23 cellular contexts compared by ENCODE assay signal in genomic region chr6:72535124-72535523, GRCh38.
"Had no signal": no experiment of that assay in that cellular context is flagged by ENCODE, and none has a peak within 500 bp of the region (broad histone marks: within the 10 kb centered on the region; RNA-seq: fewer than 3 reads in every experiment).

No MANE protein-coding gene starts in this region.

- H3K4me3 ChIP-seq: K562 had no signal

- H3K4me3 Mint-ChIP-seq: IgD-negative memory B cell, T-cell had no signal

- H3K9ac ChIP-seq: KMS-11, SK-N-SH had no signal

- H3K9me2 ChIP-seq: SK-N-SH had no signal

- H3K4me2 ChIP-seq: KMS-11, SK-N-SH had no signal

- ATAC-seq: Panc1, T-cell had no signal

- H3K36me3 Mint-ChIP-seq: IgD-negative memory B cell, T-cell had no signal

- H3K4me1 Mint-ChIP-seq: IgD-negative memory B cell, T-cell had no signal

- H3K27ac Mint-ChIP-seq: IgD-negative memory B cell, T-cell had no signal

- DNase-seq: Kasumi-1, MM.1S, NCI-H1092 treated with DMSO at 0.1 percent for 48 hours, NCI-H1436, NCI-H187, NCI-H2029, NCI-H2081 treated with DMSO at 0.1 percent for 48 hours, NCI-H2171 treated with DMSO at 0.1 percent for 48 hours, NCI-H446, NCI-H510A, NCI-H524 treated with DMSO at 0.1 percent for 48 hours, NCI-H69, NCI-H774, SHP77, SK-N-SH, SW 1271, T-cell had no signal

- H3K27ac ChIP-seq: HL-60, KMS-11, RWPE1 had no signal

- H3K9me3 ChIP-seq: SK-N-SH had no signal
